Comparison of ENCODE assay signal across 1 cellular context in the genomic region with DNA sequence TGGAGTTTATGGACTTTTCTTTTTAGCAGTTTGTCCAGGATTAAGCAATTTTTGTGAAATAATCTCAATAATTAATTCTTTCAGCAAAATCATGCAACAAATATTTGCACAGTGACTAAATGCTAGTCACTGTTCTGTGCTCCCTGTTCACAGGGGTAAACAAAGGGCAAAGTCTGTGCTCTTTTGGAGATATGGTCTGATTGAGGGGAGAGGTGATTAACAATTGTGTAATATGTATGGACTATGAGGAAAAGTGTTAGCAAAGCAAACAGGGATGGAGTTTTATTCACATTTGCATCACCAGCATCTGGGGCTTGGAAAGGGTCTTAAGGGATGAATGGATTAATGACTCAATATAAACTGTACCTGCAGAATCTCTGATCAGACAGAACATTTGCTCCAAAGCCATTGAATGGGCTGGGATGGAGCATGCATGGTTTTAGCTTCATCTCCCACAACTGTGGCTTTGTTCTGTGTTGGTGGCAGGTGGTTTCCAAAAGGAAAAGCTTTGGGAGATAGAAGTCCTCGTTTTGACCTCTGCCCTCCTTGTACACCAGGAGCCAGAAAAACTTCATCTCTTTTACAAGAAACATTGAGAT.
TF ChIP-seq lines count a peak whose summit lies in the region.

No MANE protein-coding gene starts in this region.

TF ChIP-seq in HepG2, 621 proteins besides CTCF, POLR2A, EP300 and RAD21 (continued from another document and continues in another):
- TF ChIP-seq, protein P1, sequence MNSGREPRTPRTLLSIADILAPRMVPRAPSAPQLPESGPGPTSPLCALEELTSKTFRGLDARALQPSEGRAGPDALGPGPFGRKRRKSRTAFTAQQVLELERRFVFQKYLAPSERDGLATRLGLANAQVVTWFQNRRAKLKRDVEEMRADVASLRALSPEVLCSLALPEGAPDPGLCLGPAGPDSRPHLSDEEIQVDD (CRISPR knock-in tag; IDR thresholded peaks at IDR 0.05; ENCODE audit: borderline replicate concordance) = no peak
- TF ChIP-seq ZNF777 (CRISPR knock-in tag; IDR thresholded peaks at IDR 0.05) (no peak), ZNF484 (CRISPR knock-in tag; IDR thresholded peaks at IDR 0.05; ENCODE audit: borderline replicate concordance, low read depth) (no peak), RARG (CRISPR knock-in tag; IDR thresholded peaks at IDR 0.05; ENCODE audit: low read depth) (no peak), KAT8 (CRISPR knock-in tag; IDR thresholded peaks at IDR 0.05) (peak; percentile 65; the same call in 1 of the 2 replicates), ZNF761 (CRISPR knock-in tag; conservative IDR thresholded peaks at IDR 0.05) (no peak), HOXA3 (CRISPR knock-in tag; IDR thresholded peaks at IDR 0.05) (peak; percentile 73; the same call in 1 of the 2 replicates), ZNF34 (CRISPR knock-in tag; IDR thresholded peaks at IDR 0.05; ENCODE audit: borderline replicate concordance) (0 out of 2 replicates have a peak, but pooled peaks have one; percentile 38), SNAI1 (CRISPR knock-in tag; IDR thresholded peaks at IDR 0.05; ENCODE audit: borderline replicate concordance) (no peak), FOXA3 (CRISPR knock-in tag; IDR thresholded peaks at IDR 0.05) (peak; percentile 98), ZNF496 (CRISPR knock-in tag; IDR thresholded peaks at IDR 0.05; ENCODE audit: insufficient replicate concordance) (no peak), FOXM1 (CRISPR knock-in tag; IDR thresholded peaks at IDR 0.05) (no peak), HMG20A (CRISPR knock-in tag; IDR thresholded peaks at IDR 0.05; ENCODE audit: borderline replicate concordance) (peak; percentile 95), REL (CRISPR knock-in tag; conservative IDR thresholded peaks at IDR 0.05) (no peak), ZMYM2 (CRISPR knock-in tag; IDR thresholded peaks at IDR 0.05) (0 out of 2 replicates have a peak, but pooled peaks have one; percentile 20), NR1H2 (CRISPR knock-in tag; IDR thresholded peaks at IDR 0.05; ENCODE audit: borderline replicate concordance, low read depth) (no peak), RFXANK (CRISPR knock-in tag; IDR thresholded peaks at IDR 0.05) (no peak; the same call in 1 of the 2 replicates), ZBTB1 (CRISPR knock-in tag; IDR thresholded peaks at IDR 0.05; ENCODE audit: borderline replicate concordance) (no peak), ZFX (CRISPR knock-in tag; IDR thresholded peaks at IDR 0.05; ENCODE audit: low read depth) (no peak), IKZF4 (CRISPR knock-in tag; IDR thresholded peaks at IDR 0.05; ENCODE audit: borderline replicate concordance, low read depth, not compliant biosample characterization) (no peak), ZNF234 (CRISPR knock-in tag; conservative IDR thresholded peaks at IDR 0.05) (0 out of 2 replicates have a peak, but pooled peaks have one; percentile 48), ZNF329 (CRISPR knock-in tag; IDR thresholded peaks at IDR 0.05; ENCODE audit: low read depth) (no peak), ZNF230 (CRISPR knock-in tag; IDR thresholded peaks at IDR 0.05) (no peak), RBM22 (optimal IDR thresholded peaks at IDR 0.05; ENCODE audit: low read length) (peak; percentile 19), TGIF2 (CRISPR knock-in tag; IDR thresholded peaks at IDR 0.05) (peak; percentile 62), ZNF136 (CRISPR knock-in tag; IDR thresholded peaks at IDR 0.05; ENCODE audit: low read depth) (no peak), FIP1L1 (IDR thresholded peaks at IDR 0.05; ENCODE audit: borderline replicate concordance, insufficient read depth, low read depth, low read length) (no peak), ZBTB21 (CRISPR knock-in tag; IDR thresholded peaks at IDR 0.05) (0 out of 2 replicates have a peak, but pooled peaks have one; percentile 29), PHB2 (IDR thresholded peaks at IDR 0.05; ENCODE audit: partially characterized antibody) (no peak), ZNF556 (CRISPR knock-in tag; IDR thresholded peaks at IDR 0.05; ENCODE audit: borderline replicate concordance) (peak; percentile 35; the same call in 1 of the 2 replicates)
- TF ChIP-seq, protein P2, sequence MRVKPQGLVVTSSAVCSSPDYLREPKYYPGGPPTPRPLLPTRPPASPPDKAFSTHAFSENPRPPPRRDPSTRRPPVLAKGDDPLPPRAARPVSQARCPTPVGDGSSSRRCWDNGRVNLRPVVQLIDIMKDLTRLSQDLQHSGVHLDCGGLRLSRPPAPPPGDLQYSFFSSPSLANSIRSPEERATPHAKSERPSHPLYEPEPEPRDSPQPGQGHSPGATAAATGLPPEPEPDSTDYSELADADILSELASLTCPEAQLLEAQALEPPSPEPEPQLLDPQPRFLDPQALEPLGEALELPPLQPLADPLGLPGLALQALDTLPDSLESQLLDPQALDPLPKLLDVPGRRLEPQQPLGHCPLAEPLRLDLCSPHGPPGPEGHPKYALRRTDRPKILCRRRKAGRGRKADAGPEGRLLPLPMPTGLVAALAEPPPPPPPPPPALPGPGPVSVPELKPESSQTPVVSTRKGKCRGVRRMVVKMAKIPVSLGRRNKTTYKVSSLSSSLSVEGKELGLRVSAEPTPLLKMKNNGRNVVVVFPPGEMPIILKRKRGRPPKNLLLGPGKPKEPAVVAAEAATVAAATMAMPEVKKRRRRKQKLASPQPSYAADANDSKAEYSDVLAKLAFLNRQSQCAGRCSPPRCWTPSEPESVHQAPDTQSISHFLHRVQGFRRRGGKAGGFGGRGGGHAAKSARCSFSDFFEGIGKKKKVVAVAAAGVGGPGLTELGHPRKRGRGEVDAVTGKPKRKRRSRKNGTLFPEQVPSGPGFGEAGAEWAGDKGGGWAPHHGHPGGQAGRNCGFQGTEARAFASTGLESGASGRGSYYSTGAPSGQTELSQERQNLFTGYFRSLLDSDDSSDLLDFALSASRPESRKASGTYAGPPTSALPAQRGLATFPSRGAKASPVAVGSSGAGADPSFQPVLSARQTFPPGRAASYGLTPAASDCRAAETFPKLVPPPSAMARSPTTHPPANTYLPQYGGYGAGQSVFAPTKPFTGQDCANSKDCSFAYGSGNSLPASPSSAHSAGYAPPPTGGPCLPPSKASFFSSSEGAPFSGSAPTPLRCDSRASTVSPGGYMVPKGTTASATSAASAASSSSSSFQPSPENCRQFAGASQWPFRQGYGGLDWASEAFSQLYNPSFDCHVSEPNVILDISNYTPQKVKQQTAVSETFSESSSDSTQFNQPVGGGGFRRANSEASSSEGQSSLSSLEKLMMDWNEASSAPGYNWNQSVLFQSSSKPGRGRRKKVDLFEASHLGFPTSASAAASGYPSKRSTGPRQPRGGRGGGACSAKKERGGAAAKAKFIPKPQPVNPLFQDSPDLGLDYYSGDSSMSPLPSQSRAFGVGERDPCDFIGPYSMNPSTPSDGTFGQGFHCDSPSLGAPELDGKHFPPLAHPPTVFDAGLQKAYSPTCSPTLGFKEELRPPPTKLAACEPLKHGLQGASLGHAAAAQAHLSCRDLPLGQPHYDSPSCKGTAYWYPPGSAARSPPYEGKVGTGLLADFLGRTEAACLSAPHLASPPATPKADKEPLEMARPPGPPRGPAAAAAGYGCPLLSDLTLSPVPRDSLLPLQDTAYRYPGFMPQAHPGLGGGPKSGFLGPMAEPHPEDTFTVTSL (CRISPR knock-in tag; IDR thresholded peaks at IDR 0.05; ENCODE audit: borderline replicate concordance) = peak; percentile 91
- TF ChIP-seq, protein P3, sequence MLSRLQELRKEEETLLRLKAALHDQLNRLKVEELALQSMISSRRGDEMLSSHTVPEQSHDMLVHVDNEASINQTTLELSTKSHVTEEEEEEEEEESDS (CRISPR knock-in tag; IDR thresholded peaks at IDR 0.05; ENCODE audit: borderline replicate concordance) = no peak
- TF ChIP-seq, protein P4, sequence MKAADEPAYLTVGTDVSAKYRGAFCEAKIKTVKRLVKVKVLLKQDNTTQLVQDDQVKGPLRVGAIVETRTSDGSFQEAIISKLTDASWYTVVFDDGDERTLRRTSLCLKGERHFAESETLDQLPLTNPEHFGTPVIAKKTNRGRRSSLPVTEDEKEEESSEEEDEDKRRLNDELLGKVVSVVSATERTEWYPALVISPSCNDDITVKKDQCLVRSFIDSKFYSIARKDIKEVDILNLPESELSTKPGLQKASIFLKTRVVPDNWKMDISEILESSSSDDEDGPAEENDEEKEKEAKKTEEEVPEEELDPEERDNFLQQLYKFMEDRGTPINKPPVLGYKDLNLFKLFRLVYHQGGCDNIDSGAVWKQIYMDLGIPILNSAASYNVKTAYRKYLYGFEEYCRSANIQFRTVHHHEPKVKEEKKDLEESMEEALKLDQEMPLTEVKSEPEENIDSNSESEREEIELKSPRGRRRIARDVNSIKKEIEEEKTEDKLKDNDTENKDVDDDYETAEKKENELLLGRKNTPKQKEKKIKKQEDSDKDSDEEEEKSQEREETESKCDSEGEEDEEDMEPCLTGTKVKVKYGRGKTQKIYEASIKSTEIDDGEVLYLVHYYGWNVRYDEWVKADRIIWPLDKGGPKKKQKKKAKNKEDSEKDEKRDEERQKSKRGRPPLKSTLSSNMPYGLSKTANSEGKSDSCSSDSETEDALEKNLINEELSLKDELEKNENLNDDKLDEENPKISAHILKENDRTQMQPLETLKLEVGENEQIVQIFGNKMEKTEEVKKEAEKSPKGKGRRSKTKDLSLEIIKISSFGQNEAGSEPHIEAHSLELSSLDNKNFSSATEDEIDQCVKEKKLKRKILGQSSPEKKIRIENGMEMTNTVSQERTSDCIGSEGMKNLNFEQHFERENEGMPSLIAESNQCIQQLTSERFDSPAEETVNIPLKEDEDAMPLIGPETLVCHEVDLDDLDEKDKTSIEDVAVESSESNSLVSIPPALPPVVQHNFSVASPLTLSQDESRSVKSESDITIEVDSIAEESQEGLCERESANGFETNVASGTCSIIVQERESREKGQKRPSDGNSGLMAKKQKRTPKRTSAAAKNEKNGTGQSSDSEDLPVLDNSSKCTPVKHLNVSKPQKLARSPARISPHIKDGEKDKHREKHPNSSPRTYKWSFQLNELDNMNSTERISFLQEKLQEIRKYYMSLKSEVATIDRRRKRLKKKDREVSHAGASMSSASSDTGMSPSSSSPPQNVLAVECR (CRISPR knock-in tag; IDR thresholded peaks at IDR 0.05; ENCODE audit: borderline replicate concordance) = peak; percentile 28; the same call in 1 of the 2 replicates
- TF ChIP-seq, protein P5, sequence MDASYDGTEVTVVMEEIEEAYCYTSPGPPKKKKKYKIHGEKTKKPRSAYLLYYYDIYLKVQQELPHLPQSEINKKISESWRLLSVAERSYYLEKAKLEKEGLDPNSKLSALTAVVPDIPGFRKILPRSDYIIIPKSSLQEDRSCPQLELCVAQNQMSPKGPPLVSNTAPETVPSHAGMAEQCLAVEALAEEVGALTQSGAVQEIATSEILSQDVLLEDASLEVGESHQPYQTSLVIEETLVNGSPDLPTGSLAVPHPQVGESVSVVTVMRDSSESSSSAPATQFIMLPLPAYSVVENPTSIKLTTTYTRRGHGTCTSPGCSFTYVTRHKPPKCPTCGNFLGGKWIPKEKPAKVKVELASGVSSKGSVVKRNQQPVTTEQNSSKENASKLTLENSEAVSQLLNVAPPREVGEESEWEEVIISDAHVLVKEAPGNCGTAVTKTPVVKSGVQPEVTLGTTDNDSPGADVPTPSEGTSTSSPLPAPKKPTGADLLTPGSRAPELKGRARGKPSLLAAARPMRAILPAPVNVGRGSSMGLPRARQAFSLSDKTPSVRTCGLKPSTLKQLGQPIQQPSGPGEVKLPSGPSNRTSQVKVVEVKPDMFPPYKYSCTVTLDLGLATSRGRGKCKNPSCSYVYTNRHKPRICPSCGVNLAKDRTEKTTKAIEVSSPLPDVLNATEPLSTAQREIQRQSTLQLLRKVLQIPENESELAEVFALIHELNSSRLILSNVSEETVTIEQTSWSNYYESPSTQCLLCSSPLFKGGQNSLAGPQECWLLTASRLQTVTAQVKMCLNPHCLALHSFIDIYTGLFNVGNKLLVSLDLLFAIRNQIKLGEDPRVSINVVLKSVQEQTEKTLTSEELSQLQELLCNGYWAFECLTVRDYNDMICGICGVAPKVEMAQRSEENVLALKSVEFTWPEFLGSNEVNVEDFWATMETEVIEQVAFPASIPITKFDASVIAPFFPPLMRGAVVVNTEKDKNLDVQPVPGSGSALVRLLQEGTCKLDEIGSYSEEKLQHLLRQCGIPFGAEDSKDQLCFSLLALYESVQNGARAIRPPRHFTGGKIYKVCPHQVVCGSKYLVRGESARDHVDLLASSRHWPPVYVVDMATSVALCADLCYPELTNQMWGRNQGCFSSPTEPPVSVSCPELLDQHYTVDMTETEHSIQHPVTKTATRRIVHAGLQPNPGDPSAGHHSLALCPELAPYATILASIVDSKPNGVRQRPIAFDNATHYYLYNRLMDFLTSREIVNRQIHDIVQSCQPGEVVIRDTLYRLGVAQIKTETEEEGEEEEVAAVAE (CRISPR knock-in tag; IDR thresholded peaks at IDR 0.05; ENCODE audit: borderline replicate concordance) = peak; percentile 40; the same call in 1 of the 2 replicates
- TF ChIP-seq, protein P6, sequence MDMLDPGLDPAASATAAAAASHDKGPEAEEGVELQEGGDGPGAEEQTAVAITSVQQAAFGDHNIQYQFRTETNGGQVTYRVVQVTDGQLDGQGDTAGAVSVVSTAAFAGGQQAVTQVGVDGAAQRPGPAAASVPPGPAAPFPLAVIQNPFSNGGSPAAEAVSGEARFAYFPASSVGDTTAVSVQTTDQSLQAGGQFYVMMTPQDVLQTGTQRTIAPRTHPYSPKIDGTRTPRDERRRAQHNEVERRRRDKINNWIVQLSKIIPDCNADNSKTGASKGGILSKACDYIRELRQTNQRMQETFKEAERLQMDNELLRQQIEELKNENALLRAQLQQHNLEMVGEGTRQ (IDR thresholded peaks at IDR 0.05; ENCODE audit: low read depth, low read length) = no peak
- TF ChIP-seq, protein P6 (CRISPR knock-in tag; IDR thresholded peaks at IDR 0.05; ENCODE audit: borderline replicate concordance) = no peak
- TF ChIP-seq, protein P7, sequence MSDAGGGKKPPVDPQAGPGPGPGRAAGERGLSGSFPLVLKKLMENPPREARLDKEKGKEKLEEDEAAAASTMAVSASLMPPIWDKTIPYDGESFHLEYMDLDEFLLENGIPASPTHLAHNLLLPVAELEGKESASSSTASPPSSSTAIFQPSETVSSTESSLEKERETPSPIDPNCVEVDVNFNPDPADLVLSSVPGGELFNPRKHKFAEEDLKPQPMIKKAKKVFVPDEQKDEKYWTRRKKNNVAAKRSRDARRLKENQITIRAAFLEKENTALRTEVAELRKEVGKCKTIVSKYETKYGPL (CRISPR knock-in tag; IDR thresholded peaks at IDR 0.05) = peak; percentile 70; the same call in 1 of the 2 replicates
- TF ChIP-seq, protein P8, sequence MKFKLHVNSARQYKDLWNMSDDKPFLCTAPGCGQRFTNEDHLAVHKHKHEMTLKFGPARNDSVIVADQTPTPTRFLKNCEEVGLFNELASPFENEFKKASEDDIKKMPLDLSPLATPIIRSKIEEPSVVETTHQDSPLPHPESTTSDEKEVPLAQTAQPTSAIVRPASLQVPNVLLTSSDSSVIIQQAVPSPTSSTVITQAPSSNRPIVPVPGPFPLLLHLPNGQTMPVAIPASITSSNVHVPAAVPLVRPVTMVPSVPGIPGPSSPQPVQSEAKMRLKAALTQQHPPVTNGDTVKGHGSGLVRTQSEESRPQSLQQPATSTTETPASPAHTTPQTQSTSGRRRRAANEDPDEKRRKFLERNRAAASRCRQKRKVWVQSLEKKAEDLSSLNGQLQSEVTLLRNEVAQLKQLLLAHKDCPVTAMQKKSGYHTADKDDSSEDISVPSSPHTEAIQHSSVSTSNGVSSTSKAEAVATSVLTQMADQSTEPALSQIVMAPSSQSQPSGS (CRISPR knock-in tag; IDR thresholded peaks at IDR 0.05) = peak; percentile 82; the same call in 1 of the 2 replicates
